In the genomic region with DNA sequence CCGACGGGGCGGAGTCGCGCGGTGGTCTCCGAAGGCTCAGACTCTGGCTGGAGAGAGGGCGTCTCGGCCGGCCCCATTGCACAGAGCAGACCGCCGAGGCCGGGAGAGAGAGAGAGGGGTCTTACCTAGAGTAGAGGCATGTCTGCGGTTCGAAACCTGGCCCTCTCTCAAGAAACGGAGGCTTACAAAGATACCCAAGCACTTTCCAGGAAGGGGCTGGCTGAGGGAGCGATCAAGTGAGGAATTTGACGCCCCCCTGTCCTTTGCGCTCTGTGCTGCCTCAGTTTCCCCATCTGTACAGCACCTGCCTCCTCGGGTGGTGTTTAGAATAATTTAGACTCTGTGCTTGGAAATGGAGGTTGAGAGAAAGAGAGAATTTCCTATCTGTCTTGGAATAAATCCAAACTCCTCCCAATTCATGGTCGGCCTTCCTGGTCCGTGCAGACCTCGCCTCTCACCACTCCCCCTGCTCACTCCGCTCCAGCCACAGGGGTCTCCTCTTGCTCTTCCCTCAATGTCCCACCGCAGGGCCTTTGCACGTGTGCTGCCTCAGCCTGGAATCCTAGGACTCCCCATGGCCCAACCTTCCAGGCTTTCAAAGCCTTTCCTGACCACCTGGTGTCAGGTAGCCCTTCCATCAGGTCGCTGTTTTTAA, we compare ENCODE assay signal across 8 cellular contexts. TPM values are rescaled to one million over a fixed set of nuclear protein-coding genes. Genes with fewer than 3 reads are reported as not detected.
DNase-seq lines count a peak whose midpoint lies in the region; ATAC-seq and TF ChIP-seq lines count a peak whose summit lies in the region.

No MANE protein-coding gene starts in this region.

- H3K27me3 Mint-ChIP-seq in brain, result peaks cover 32% of the 10 kb centered on the region

- no peaks in the 10 kb centered on the region for H3K36me3 ChIP-seq in lung (ENCODE audit: control insufficient read depth in 2 of 2, insufficient read depth in 2 of 2, low read length in 2 of 2)

- 10 to 13% methylated on average over 27 of the region's 27 CpGs for WGBS in lung, 2 donors

- H3K36me3 Mint-ChIP-seq in brain, result no peaks in the 10 kb centered on the region

- DNase-seq in DMS53 treated with DMSO at 0.1 percent for 48 hours (lab: John Stamatoyannopoulos, UW; ENCODE audit: unreplicated experiment), result peak; percentile 36
- DNase-seq in LoVo (ENCODE audit: low spot score), result peak; percentile 42
- no peak for DNase-seq in lung (ENCODE audit: low spot score)
- no peak for DNase-seq in activated CD4-positive, CD25-positive, alpha-beta regulatory T cell (lab: John Stamatoyannopoulos, UW)
- no peak for DNase-seq in HuH-7 (ENCODE audit: low spot score)
- no peak for DNase-seq in activated CD4-positive, alpha-beta T cell treated with anti-CD3 and anti-CD28 coated beads, Interleukin-2, amount 50 U/mL, for 4 hours

- no peak for ATAC-seq in lung (ENCODE audit: insufficient read depth, low FRiP score)
- no peak for ATAC-seq in HG02642 (IDR thresholded peaks at IDR 0.05; ENCODE audit: poor library complexity, unreplicated experiment)

- peak overlapping the region; percentile 68 to 86 for H3K27ac ChIP-seq in lung (ENCODE audit: low read depth in 1 of 2, low read length in 1 of 2)

- peaks cover 0 to 3% (median 3%) of the 10 kb centered on the region in 5 experiments for H3K9me3 Mint-ChIP-seq in brain

- H3K4me1 Mint-ChIP-seq in brain, result peaks cover 53% of the 10 kb centered on the region

- no peak for TF ChIP-seq CTCF in brain (conservative IDR thresholded peaks at IDR 0.05)
- no peak for TF ChIP-seq CTCF in lung (IDR thresholded peaks at IDR 0.05; ENCODE audit: control extremely low read depth, extremely low read depth)

- no peaks in the 10 kb centered on the region for H3K9me3 ChIP-seq in lung (ENCODE audit: control insufficient read depth in 2 of 2, insufficient read depth in 1 of 2, low read length in 1 of 2)

- H3K27ac Mint-ChIP-seq in brain, result peak overlapping the region; percentile 56 to 92 (median 85)

- peak overlapping the region; percentile 55 for H3K4me3 ChIP-seq in lung

- peaks cover 0 to 2% of the 10 kb centered on the region in 2 donors for H3K4me1 ChIP-seq in lung (ENCODE audit: control insufficient read depth in 2 of 2, insufficient read depth in 2 of 2, low read length in 2 of 2)

- peak overlapping the region; percentile 82 to 90 (median 87) for H3K4me3 Mint-ChIP-seq in brain

- no peaks in the 10 kb centered on the region for H3K27me3 ChIP-seq in lung (ENCODE audit: control insufficient read depth, insufficient read depth)

RNA-seq across cellular contexts. Expression of gene ISOC2, which starts 0.7 kb away (rescaled TPM):
- 43.8 TPM for polyA plus RNA-seq in brain (ENCODE audit: insufficient read depth, low read depth, low replicate concordance)
- 10 to 100 TPM; 34.9 to 63.2 TPM for total RNA-seq in lung
- polyA plus RNA-seq in lung, result 10 to 100 TPM; 68.6 to 85.0 TPM

RNA-seq across cellular contexts. Expression of gene C19orf85, which starts 2.5 kb away (rescaled TPM):
- polyA plus RNA-seq in brain (ENCODE audit: insufficient read depth, low read depth, low replicate concordance) (3.1 TPM), lung (not detected)
- total RNA-seq in lung, result not detected

RNA-seq across cellular contexts. Expression of gene ZNF628, which starts 14.3 kb away (rescaled TPM):
- polyA plus RNA-seq in brain (ENCODE audit: insufficient read depth, low read depth, low replicate concordance) (6.5 TPM), lung (1 to 10 TPM; 7.5 to 8.0 TPM)
- total RNA-seq in lung, result 10 to 100 TPM in 1 of 2 donors, 1 to 10 TPM in 1; 2.0 to 12.3 TPM

RNA-seq across cellular contexts. Expression of gene SHISA7, which starts 19.0 kb away (rescaled TPM):
- polyA plus RNA-seq in brain (ENCODE audit: insufficient read depth, low read depth, low replicate concordance), result 6.0 TPM
- under 1 TPM; 0.03 to 0.14 TPM for total RNA-seq in lung
- not detected for polyA plus RNA-seq in lung

RNA-seq across cellular contexts. Expression of gene NAT14, which starts 22.9 kb away (rescaled TPM):
- polyA plus RNA-seq in brain (ENCODE audit: insufficient read depth, low read depth, low replicate concordance) (95.6 TPM), lung (10 to 100 TPM; 22.6 to 46.2 TPM)
- total RNA-seq in lung, result 10 to 100 TPM; 17.7 to 43.9 TPM

Comparison
In these comparisons a context has a peak if more than half of its experiments do, and no peak if none do; other contexts are left out.
1. DNase-seq: peak in DMS53 treated with DMSO at 0.1 percent for 48 hours (single experiment) and LoVo (single experiment); none in lung (single experiment), activated CD4-positive, CD25-positive, alpha-beta regulatory T cell (0 of 4), HuH-7 (single experiment) and activated CD4-positive, alpha-beta T cell treated with anti-CD3 and anti-CD28 coated beads, Interleukin-2, amount 50 U/mL, for 4 hours (0 of 2).